Comparison of ENCODE assay signal across 4 cellular contexts in the genomic region with DNA sequence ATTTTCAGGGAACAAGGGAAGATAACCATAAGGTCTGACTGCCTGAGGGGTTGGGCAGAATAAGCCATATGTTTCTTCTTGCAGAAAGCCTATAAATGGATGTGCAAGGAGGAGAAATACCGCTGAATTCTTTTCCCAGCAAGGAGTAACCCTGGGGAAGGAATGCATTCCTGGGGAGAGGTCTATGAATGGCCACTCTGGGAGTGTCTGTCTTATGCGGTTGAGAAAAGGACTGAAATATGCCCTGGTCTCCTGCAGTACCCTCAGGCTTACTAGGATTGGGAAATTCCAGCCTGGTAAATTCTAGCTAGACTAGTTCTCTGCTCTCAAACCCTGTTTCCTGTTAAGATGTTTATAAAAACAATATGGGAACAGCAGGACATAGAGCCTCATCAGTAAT. TPM values are rescaled to one million over a fixed set of nuclear protein-coding genes. Genes with fewer than 3 reads are reported as not detected.
"Had no signal": no experiment of that assay in that cellular context is flagged by ENCODE, and none has a peak within 500 bp of the region (broad histone marks: within the 10 kb centered on the region; RNA-seq: fewer than 3 reads in every experiment).

No MANE protein-coding gene starts in this region.

RNA-seq across cellular contexts. Expression of a gene that starts 32.7 kb away (rescaled TPM):
- total RNA-seq: LHCN-M2, MCF 10A, NCI-H460, SK-MEL-5 had no signal
